In the genomic region with DNA sequence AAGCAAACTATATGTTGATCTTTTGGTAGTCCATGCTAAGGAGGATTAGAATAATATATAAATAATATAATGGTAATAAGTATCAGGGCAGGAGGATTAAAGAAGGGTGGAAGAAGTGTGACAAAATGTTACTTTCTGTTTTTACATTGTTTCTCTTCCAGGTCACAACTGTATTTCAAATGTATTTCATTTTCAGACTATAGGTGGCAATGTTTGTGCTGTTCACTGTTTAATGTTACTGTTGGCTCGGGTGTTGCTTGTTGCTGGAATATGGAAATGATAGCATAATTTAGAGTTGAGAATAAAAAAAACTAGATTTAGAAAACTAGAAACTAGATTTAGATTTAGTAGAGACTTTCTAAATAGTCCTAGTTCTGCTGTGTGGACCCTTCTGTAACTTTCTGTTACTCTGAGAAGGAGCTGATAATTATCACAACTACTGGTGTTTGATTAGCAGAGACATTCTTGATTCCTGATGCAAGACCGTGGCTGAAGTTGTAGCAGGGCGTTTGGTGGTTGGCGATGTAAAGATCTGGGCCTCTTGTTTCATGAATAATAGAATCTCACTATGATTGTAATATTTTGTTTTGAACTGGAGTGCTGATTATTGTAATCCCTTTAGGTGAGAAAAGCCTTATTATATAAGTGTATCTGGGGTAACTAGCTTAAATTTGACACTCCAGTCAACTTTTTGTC, we compare ENCODE assay signal across 9 cellular contexts. TPM values are rescaled to one million over a fixed set of nuclear protein-coding genes. Genes with fewer than 3 reads are reported as not detected.
A peak's percentile ranks its signal among the peaks of the same experiment; 100 is the strongest.
DNase-seq lines count a peak whose midpoint lies in the region; ATAC-seq, FAIRE-seq and TF ChIP-seq lines count a peak whose summit lies in the region.
"Had no signal": no experiment of that assay in that cellular context is flagged by ENCODE, and none has a peak within 500 bp of the region (broad histone marks: within the 10 kb centered on the region; RNA-seq: fewer than 3 reads in every experiment).

No MANE protein-coding gene starts in this region.

- TF ChIP-seq POLR2A in esophagus squamous epithelium (IDR thresholded peaks at IDR 0.05) (no peak), esophagus muscularis mucosa (IDR thresholded peaks at IDR 0.05; ENCODE audit: low read depth) (no peak)

- H3K36me3 ChIP-seq in esophagus squamous epithelium = no peaks in the 10 kb centered on the region
- H3K36me3 ChIP-seq in esophagus muscularis mucosa = no peaks in the 10 kb centered on the region
- H3K36me3 ChIP-seq: HAP-1 had no signal

- H3K27ac ChIP-seq in esophagus squamous epithelium = no peak overlapping the region
- H3K27ac ChIP-seq in esophagus muscularis mucosa (replicated peaks in 1 of 4) = no peak overlapping the region

- DNase-seq in AG20443 (ENCODE audit: low spot score) = peak; percentile 24
- peak; percentile 30 for DNase-seq in GM19239 (ENCODE audit: insufficient read length, low spot score)
- DNase-seq in NCI-H526 (lab: John Stamatoyannopoulos, UW) = peak; percentile 27 to 67
- no peak for DNase-seq in esophagus squamous epithelium (lab: John Stamatoyannopoulos, UW)
- DNase-seq in KG1 (lab: John Stamatoyannopoulos, UW) = no peak
- no peak for DNase-seq in NCI-H187 (lab: John Stamatoyannopoulos, UW)
- DNase-seq in esophagus muscularis mucosa (ENCODE audit: extremely low spot score) = no peak

- FAIRE-seq in GM19239 (lab: Jason Lieb, UNC) = peak; percentile 76

- intact Hi-C loops in esophagus squamous epithelium (cut with DNase I) = no loop called here
- intact Hi-C loops in esophagus muscularis mucosa (cut with DNase I) = no loop called here

- TF ChIP-seq CTCF in esophagus squamous epithelium (IDR thresholded peaks at IDR 0.05) (peak in 5 of 6 experiments; percentile 11 to 45 (median 23)), esophagus muscularis mucosa (IDR thresholded peaks at IDR 0.05) (peak in 1 of 3 experiments; percentile 24)

- no peak for TF ChIP-seq EP300 in esophagus muscularis mucosa (IDR thresholded peaks at IDR 0.05)

- H3K27me3 ChIP-seq in esophagus squamous epithelium (no peaks in the 10 kb centered on the region), esophagus muscularis mucosa (no peaks in the 10 kb centered on the region)

- H3K4me1 ChIP-seq in esophagus squamous epithelium (peaks cover 0 to 17% (median 0%) of the 10 kb centered on the region in 3 donors), esophagus muscularis mucosa (peaks cover 0 to 33% (median 14%) of the 10 kb centered on the region in 4 donors)

- WGBS in esophagus squamous epithelium, 2 donors = 47 to 51% methylated on average over 4 of the region's 4 CpGs
- 60% methylated on average over 4 of the region's 4 CpGs for WGBS in esophagus muscularis mucosa

- ATAC-seq in GM18873 (IDR thresholded peaks at IDR 0.05; ENCODE audit: low FRiP score, unreplicated experiment) = no peak

- H3K4me3 ChIP-seq in esophagus squamous epithelium = no peak overlapping the region
- H3K4me3 ChIP-seq in esophagus muscularis mucosa = no peak overlapping the region
- H3K4me3 ChIP-seq: HAP-1 had no signal

- H3K9me3 ChIP-seq in esophagus squamous epithelium (no peaks in the 10 kb centered on the region), esophagus muscularis mucosa (no peaks in the 10 kb centered on the region)
- H3K9me3 ChIP-seq: HAP-1 had no signal

RNA-seq across cellular contexts. Expression of gene NEDD4L, which starts 7.9 kb away (rescaled TPM):
- 10 to 100 TPM; 17.0 to 27.6 (median 21.9) TPM for total RNA-seq in esophagus squamous epithelium
- total RNA-seq in esophagus muscularis mucosa = 10 to 100 TPM; 22.7 to 39.9 (median 34.7) TPM

Comparison
In these comparisons a context has a peak if more than half of its experiments do, and no peak if none do; other contexts are left out.
1. DNase-seq: peak in AG20443 (single experiment), GM19239 (single experiment) and NCI-H526 (2 of 2); none in esophagus squamous epithelium (single experiment), KG1 (single experiment), NCI-H187 (0 of 2) and esophagus muscularis mucosa (single experiment).